ENCODE assay signal across 8 cellular contexts in genomic region chr3:12891985-12892839, GRCh38. TPM values are rescaled to one million over a fixed set of nuclear protein-coding genes. Genes with fewer than 3 reads are reported as not detected.
DNase-seq lines count a peak whose midpoint lies in the region; ATAC-seq lines count a peak whose summit lies in the region.

No MANE protein-coding gene starts in this region.

- H3K4me3 ChIP-seq in rectal smooth muscle tissue (ENCODE audit: low read length), result peak overlapping the region; percentile 12

- no peaks in the 10 kb centered on the region for H3K27me3 ChIP-seq in rectal smooth muscle tissue (ENCODE audit: control insufficient read depth, insufficient read depth, low read length)

- H3K9ac ChIP-seq in rectal smooth muscle tissue (ENCODE audit: low read length), result no peak overlapping the region

- no peaks in the 10 kb centered on the region for H3K36me3 ChIP-seq in rectal smooth muscle tissue (ENCODE audit: control insufficient read depth, insufficient read depth, low read length)

- H3K27ac ChIP-seq in angular gyrus (ENCODE audit: low read depth, low read length) (peak overlapping the region; percentile 72), rectal smooth muscle tissue (ENCODE audit: low read depth, low read length) (no peak overlapping the region)

- intact Hi-C loops in left cardiac atrium (cut with DNase I), result loop anchor here (10.0 kb wide), 1 partner anchor 93 kb away; no protein-coding TSS in a partner anchor

- DNase-seq in EH (ENCODE audit: low read depth), result peak; percentile 71
- DNase-seq in M059J (ENCODE audit: low read depth), result peak; percentile 50
- peak; percentile 8 for DNase-seq in SIG-M5 (lab: John Stamatoyannopoulos, UW)
- no peak for DNase-seq in left cardiac atrium
- no peak for DNase-seq in cortex of kidney (lab: John Stamatoyannopoulos, UW)

- ATAC-seq in left cardiac atrium (peak; percentile 32 to 45), HG03135 (IDR thresholded peaks at IDR 0.05; ENCODE audit: unreplicated experiment) (no peak)

- H3K4me1 ChIP-seq in rectal smooth muscle tissue (ENCODE audit: control insufficient read depth, insufficient read depth, low read length), result peaks cover 7% of the 10 kb centered on the region

RNA-seq across cellular contexts. Expression of gene RPL32, which starts 50.8 kb away (rescaled TPM):
- 490 and 706 TPM in 2 replicates for total RNA-seq in M059J (2014; rRNA removed; shearing (Covaris generic))
- total RNA-seq in left cardiac atrium, result 1,000 to 10,000 TPM; 1,021 to 1,102 TPM

Comparison
In these comparisons a context has a peak if more than half of its experiments do, and no peak if none do; other contexts are left out.
1. DNase-seq: peak in EH (single experiment), M059J (single experiment) and SIG-M5 (single experiment); none in left cardiac atrium (single experiment) and cortex of kidney (single experiment).